ENCODE assay signal across 24 cellular contexts in genomic region chr9:134828892-134829291, GRCh38. TPM values are rescaled to one million over a fixed set of nuclear protein-coding genes. Genes with fewer than 3 reads are reported as not detected.
"Had no signal": no experiment of that assay in that cellular context is flagged by ENCODE, and none has a peak within 500 bp of the region (broad histone marks: within the 10 kb centered on the region; RNA-seq: fewer than 3 reads in every experiment).

No MANE protein-coding gene starts in this region.

- DNase-seq: Kasumi-1, MM.1S, NCI-H1092 treated with DMSO at 0.1 percent for 48 hours, NCI-H1436, NCI-H187, NCI-H2029, NCI-H2081 treated with DMSO at 0.1 percent for 48 hours, NCI-H2171, NCI-H226, NCI-H446, NCI-H510A, NCI-H524 treated with DMSO at 0.1 percent for 48 hours, NCI-H69, NCI-H774, PC-3, SHP77, SK-N-SH, SW 1271 had no signal

- H3K9me3 ChIP-seq: SK-N-SH had no signal

- H3K4me2 ChIP-seq: KMS-11, SK-N-SH had no signal

- ATAC-seq: Panc1, PC-3 had no signal

- H3K9ac ChIP-seq: KMS-11, SK-N-SH had no signal

- H3K27ac ChIP-seq: HL-60, KMS-11 had no signal

RNA-seq across cellular contexts. Expression of gene FCN2, which starts 51.7 kb away (rescaled TPM):
- total RNA-seq: M059J, OCI-LY7, PC-3, SK-MEL-5 had no signal
- polyA plus RNA-seq: SK-N-SH had no signal
